2 cellular contexts compared by ENCODE assay signal in the genomic region with DNA sequence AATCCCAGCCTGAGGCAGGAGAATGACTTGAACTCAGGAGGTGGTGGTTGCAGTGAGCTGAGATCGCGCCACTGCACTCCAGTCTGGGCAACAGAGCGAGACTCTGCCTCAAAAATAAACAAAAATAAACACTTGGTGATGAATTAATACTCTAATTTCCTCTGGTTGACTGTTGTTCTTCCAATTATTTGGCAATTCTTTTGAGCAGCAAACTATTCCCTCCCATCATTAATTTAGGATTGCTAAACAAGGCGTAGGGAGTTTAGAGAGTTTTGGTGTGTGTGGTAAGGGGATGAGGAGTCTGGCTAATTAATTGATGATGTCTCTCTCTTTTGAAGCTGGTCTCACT.
TF ChIP-seq lines count a peak whose summit lies in the region.

No MANE protein-coding gene starts in this region.

TF ChIP-seq in WTC11, 78 proteins besides CTCF, POLR2A, EP300 and RAD21:
- TF ChIP-seq, protein P1, sequence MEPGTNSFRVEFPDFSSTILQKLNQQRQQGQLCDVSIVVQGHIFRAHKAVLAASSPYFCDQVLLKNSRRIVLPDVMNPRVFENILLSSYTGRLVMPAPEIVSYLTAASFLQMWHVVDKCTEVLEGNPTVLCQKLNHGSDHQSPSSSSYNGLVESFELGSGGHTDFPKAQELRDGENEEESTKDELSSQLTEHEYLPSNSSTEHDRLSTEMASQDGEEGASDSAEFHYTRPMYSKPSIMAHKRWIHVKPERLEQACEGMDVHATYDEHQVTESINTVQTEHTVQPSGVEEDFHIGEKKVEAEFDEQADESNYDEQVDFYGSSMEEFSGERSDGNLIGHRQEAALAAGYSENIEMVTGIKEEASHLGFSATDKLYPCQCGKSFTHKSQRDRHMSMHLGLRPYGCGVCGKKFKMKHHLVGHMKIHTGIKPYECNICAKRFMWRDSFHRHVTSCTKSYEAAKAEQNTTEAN (CRISPR knock-in tag; IDR thresholded peaks at IDR 0.05): no peak

TF ChIP-seq in liver, 16 proteins besides CTCF, POLR2A, EP300 and RAD21 (continued from another document):
- TF ChIP-seq, protein P2, sequence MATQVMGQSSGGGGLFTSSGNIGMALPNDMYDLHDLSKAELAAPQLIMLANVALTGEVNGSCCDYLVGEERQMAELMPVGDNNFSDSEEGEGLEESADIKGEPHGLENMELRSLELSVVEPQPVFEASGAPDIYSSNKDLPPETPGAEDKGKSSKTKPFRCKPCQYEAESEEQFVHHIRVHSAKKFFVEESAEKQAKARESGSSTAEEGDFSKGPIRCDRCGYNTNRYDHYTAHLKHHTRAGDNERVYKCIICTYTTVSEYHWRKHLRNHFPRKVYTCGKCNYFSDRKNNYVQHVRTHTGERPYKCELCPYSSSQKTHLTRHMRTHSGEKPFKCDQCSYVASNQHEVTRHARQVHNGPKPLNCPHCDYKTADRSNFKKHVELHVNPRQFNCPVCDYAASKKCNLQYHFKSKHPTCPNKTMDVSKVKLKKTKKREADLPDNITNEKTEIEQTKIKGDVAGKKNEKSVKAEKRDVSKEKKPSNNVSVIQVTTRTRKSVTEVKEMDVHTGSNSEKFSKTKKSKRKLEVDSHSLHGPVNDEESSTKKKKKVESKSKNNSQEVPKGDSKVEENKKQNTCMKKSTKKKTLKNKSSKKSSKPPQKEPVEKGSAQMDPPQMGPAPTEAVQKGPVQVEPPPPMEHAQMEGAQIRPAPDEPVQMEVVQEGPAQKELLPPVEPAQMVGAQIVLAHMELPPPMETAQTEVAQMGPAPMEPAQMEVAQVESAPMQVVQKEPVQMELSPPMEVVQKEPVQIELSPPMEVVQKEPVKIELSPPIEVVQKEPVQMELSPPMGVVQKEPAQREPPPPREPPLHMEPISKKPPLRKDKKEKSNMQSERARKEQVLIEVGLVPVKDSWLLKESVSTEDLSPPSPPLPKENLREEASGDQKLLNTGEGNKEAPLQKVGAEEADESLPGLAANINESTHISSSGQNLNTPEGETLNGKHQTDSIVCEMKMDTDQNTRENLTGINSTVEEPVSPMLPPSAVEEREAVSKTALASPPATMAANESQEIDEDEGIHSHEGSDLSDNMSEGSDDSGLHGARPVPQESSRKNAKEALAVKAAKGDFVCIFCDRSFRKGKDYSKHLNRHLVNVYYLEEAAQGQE (IDR thresholded peaks at IDR 0.05): no peak
- no peak for TF ChIP-seq FOXA2 (IDR thresholded peaks at IDR 0.05)
- TF ChIP-seq, protein P3, sequence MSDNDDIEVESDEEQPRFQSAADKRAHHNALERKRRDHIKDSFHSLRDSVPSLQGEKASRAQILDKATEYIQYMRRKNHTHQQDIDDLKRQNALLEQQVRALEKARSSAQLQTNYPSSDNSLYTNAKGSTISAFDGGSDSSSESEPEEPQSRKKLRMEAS (IDR thresholded peaks at IDR 0.05): no peak
- no peak for TF ChIP-seq YY1 (IDR thresholded peaks at IDR 0.05)
- TF ChIP-seq HNF4A (conservative IDR thresholded peaks at IDR 0.05): no peak
- TF ChIP-seq SP1 (IDR thresholded peaks at IDR 0.05): no peak
- no peak for TF ChIP-seq EGR1 (IDR thresholded peaks at IDR 0.05; ENCODE audit: low read depth in 2 of 2)
- TF ChIP-seq, protein P4, sequence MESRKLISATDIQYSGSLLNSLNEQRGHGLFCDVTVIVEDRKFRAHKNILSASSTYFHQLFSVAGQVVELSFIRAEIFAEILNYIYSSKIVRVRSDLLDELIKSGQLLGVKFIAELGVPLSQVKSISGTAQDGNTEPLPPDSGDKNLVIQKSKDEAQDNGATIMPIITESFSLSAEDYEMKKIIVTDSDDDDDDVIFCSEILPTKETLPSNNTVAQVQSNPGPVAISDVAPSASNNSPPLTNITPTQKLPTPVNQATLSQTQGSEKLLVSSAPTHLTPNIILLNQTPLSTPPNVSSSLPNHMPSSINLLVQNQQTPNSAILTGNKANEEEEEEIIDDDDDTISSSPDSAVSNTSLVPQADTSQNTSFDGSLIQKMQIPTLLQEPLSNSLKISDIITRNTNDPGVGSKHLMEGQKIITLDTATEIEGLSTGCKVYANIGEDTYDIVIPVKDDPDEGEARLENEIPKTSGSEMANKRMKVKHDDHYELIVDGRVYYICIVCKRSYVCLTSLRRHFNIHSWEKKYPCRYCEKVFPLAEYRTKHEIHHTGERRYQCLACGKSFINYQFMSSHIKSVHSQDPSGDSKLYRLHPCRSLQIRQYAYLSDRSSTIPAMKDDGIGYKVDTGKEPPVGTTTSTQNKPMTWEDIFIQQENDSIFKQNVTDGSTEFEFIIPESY (IDR thresholded peaks at IDR 0.05): no peak
- no peak for TF ChIP-seq NR2F2 (IDR thresholded peaks at IDR 0.05)
- no peak for TF ChIP-seq RXRA (IDR thresholded peaks at IDR 0.05)
- TF ChIP-seq, protein P5, sequence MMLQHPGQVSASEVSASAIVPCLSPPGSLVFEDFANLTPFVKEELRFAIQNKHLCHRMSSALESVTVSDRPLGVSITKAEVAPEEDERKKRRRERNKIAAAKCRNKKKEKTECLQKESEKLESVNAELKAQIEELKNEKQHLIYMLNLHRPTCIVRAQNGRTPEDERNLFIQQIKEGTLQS (IDR thresholded peaks at IDR 0.05): no peak
- TF ChIP-seq GABPA (IDR thresholded peaks at IDR 0.05 in 1 of 2, conservative IDR thresholded peaks at IDR 0.05 in 1 of 2): no peak
- TF ChIP-seq TAF1 (conservative IDR thresholded peaks at IDR 0.05): no peak
- TF ChIP-seq HNF4G (IDR thresholded peaks at IDR 0.05): no peak
- no peak for TF ChIP-seq JUND (IDR thresholded peaks at IDR 0.05)
